In the genomic region with DNA sequence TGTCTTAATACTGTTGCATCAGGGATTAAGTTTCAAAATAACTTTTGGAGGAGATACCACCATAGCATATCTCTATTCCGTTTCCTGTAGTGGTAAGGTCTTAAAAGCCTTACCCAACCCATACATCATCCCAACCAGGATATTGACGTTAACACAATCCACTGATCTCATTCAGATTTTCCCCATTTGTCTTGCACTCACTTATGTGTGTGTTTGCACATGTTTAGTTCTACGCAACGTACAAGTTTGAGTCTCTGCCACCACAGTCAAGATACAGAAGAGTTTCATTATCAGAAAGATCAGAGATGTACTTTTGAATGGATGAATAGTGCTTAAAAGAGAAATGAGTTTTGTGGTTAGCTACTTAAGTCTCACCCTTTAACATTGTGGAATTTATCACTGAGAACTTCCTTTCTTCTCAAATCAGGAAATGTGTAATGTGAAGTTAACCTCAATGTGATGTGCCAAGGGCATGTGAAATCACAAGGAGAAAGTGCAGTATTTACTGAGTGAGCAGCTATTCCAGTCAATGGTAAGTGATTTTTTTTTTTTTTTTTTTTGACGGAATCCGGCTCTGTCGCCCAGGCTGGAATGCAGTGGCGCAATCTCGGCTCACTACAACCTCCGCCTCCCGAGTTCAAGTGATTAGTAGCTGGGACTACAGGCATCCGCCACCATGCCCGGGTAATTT, we compare ENCODE assay signal across 20 cellular contexts.
A peak's percentile ranks its signal among the peaks of the same experiment; 100 is the strongest.
DNase-seq lines count a peak whose midpoint lies in the region; ATAC-seq and TF ChIP-seq lines count a peak whose summit lies in the region.
"Had no signal": no experiment of that assay in that cellular context is flagged by ENCODE, and none has a peak within 500 bp of the region (broad histone marks: within the 10 kb centered on the region; RNA-seq: fewer than 3 reads in every experiment).

No MANE protein-coding gene starts in this region.

- no peaks in the 10 kb centered on the region for H3K36me3 ChIP-seq in DND-41 (ENCODE audit: insufficient read depth, low read length)
- no peaks in the 10 kb centered on the region for H3K36me3 ChIP-seq in naive thymus-derived CD4-positive, alpha-beta T cell (ENCODE audit: control insufficient read depth in 2 of 3, insufficient read depth in 3 of 3, low read length in 3 of 3)
- H3K36me3 ChIP-seq: vagina had no signal

- H3K4me3 ChIP-seq in DND-41 (ENCODE audit: low read depth in 1 of 2, low read length in 2 of 2) = no peak overlapping the region
- no peak overlapping the region for H3K4me3 ChIP-seq in naive thymus-derived CD4-positive, alpha-beta T cell (ENCODE audit: low read length)
- H3K4me3 ChIP-seq: vagina had no signal

- H3K27ac ChIP-seq in DND-41 (ENCODE audit: low read length) = no peak overlapping the region
- H3K27ac ChIP-seq in naive thymus-derived CD4-positive, alpha-beta T cell (ENCODE audit: low read depth, low read length) = no peak overlapping the region
- no peak overlapping the region for H3K27ac ChIP-seq in RWPE1
- H3K27ac ChIP-seq: parathyroid adenoma, vagina had no signal

- POLR2A ChIA-PET in naive thymus-derived CD4-positive, alpha-beta T cell (lab: Charles Lee) = no interaction called here
- POLR2A ChIA-PET in RWPE1 (lab: Yijun Ruan, JAX; ENCODE audit: low non-redundant PET) = no interaction called here

- no peak overlapping the region for H3K9ac ChIP-seq in DND-41 (ENCODE audit: low read depth, low read length)
- H3K9ac ChIP-seq: parathyroid adenoma had no signal

- peaks cover 0 to 11% (median 4%) of the 10 kb centered on the region in 11 donors for H3K9me3 Mint-ChIP-seq in naive thymus-derived CD4-positive, alpha-beta T cell

- no peaks in the 10 kb centered on the region for H3K9me3 ChIP-seq in DND-41 (ENCODE audit: insufficient read depth, low read length, severe bottlenecking)
- H3K9me3 ChIP-seq in naive thymus-derived CD4-positive, alpha-beta T cell (ENCODE audit: control insufficient read depth in 2 of 3, low read length in 3 of 3) = no peaks in the 10 kb centered on the region
- H3K9me3 ChIP-seq: vagina had no signal

- H3K27me3 Mint-ChIP-seq in naive thymus-derived CD4-positive, alpha-beta T cell = peaks cover 0 to 8% (median 0%) of the 10 kb centered on the region in 5 donors
- H3K27me3 Mint-ChIP-seq: activated CD4-positive, alpha-beta memory T cell treated with anti-CD3 and anti-CD28 coated beads, Interleukin-2, amount 10 ng/mL, durations not matched to agents 7 days and 5 days; brain had no signal

- intact Hi-C loops in naive thymus-derived CD4-positive, alpha-beta T cell (cut with micrococcal nuclease) = no loop called here
- intact Hi-C loops in posterior vena cava (cut with DNase I) = no loop called here

- H3K79me2 ChIP-seq in DND-41 (ENCODE audit: insufficient read depth, low read length) = no peaks in the 10 kb centered on the region
- H3K79me2 ChIP-seq: parathyroid adenoma had no signal

- no peak overlapping the region for H3K4me3 Mint-ChIP-seq in naive thymus-derived CD4-positive, alpha-beta T cell
- H3K4me3 Mint-ChIP-seq: activated CD4-positive, alpha-beta memory T cell treated with anti-CD3 and anti-CD28 coated beads, Interleukin-2, amount 10 ng/mL, durations not matched to agents 7 days and 5 days; brain; stimulated activated naive CD8-positive, alpha-beta T cell treated with anti-CD3 and anti-CD28 coated beads, Interleukin-15, Interleukin-2, amounts not matched to agents 100 ng/mL and 50 ng/mL, for 24 hours had no signal

- no peaks in the 10 kb centered on the region for H4K20me1 ChIP-seq in DND-41 (ENCODE audit: insufficient read depth, low read length)

- peaks cover 0 to 6% (median 2%) of the 10 kb centered on the region in 7 donors for H3K4me1 Mint-ChIP-seq in naive thymus-derived CD4-positive, alpha-beta T cell
- H3K4me1 Mint-ChIP-seq: brain had no signal

- DNase-seq in DND-41 (no peak), M059J (ENCODE audit: low read depth) (peak; percentile 69), astrocyte of the hippocampus (ENCODE audit: low read depth, low spot score) (peak; percentile 64), NCI-H1105 treated with DMSO at 0.1 percent for 48 hours (lab: John Stamatoyannopoulos, UW) (no peak), posterior vena cava (ENCODE audit: low spot score) (no peak), RWPE1 (ENCODE audit: low spot score) (no peak)
- no peak for DNase-seq in naive thymus-derived CD4-positive, alpha-beta T cell
- no peak for DNase-seq in stimulated activated CD4-positive, alpha-beta T cell treated with anti-CD3 and anti-CD28 coated beads, Interleukin-1b, Interleukin-23, amount 100 ng/mL, for 48 hours
- DNase-seq: activated CD4-positive, alpha-beta memory T cell treated with anti-CD3 and anti-CD28 coated beads, Interleukin-2, amount 10 ng/mL, durations not matched to agents 7 days and 5 days; activated gamma-delta T cell; DMS153; GOT3; Karpas-422; NCI-H1694 treated with DMSO at 0.1 percent for 48 hours; NCI-H510A treated with DMSO at 0.1 percent for 48 hours had no signal

- H3K27ac Mint-ChIP-seq in naive thymus-derived CD4-positive, alpha-beta T cell = no peak overlapping the region
- H3K27ac Mint-ChIP-seq: activated CD4-positive, alpha-beta memory T cell treated with anti-CD3 and anti-CD28 coated beads, Interleukin-2, amount 10 ng/mL, durations not matched to agents 7 days and 5 days; brain; stimulated activated naive CD8-positive, alpha-beta T cell treated with anti-CD3 and anti-CD28 coated beads, Interleukin-15, Interleukin-2, amounts not matched to agents 100 ng/mL and 50 ng/mL, for 24 hours had no signal

- TF ChIP-seq CTCF in DND-41 (IDR thresholded peaks at IDR 0.05; ENCODE audit: borderline replicate concordance, extremely low read depth, low read length, poor library complexity, severe bottlenecking) (no peak), RWPE1 (conservative IDR thresholded peaks at IDR 0.05; ENCODE audit: low read depth) (no peak)

- H3K4me1 ChIP-seq in DND-41 (ENCODE audit: insufficient read depth, low read length) = no peaks in the 10 kb centered on the region
- no peaks in the 10 kb centered on the region for H3K4me1 ChIP-seq in naive thymus-derived CD4-positive, alpha-beta T cell (ENCODE audit: control insufficient read depth in 2 of 2, insufficient read depth in 2 of 2, low read length in 2 of 2)
- H3K4me1 ChIP-seq: parathyroid adenoma, vagina had no signal

- CTCF ChIA-PET in naive thymus-derived CD4-positive, alpha-beta T cell (lab: Charles Lee) = no interaction called here
- CTCF ChIA-PET in RWPE1 (lab: Yijun Ruan, JAX) = no interaction called here

- ATAC-seq in DND-41 (ENCODE audit: insufficient read depth, low read depth) = peak; percentile 31; the same call in 1 of the 3 replicates
- peak; percentile 37 for ATAC-seq in naive thymus-derived CD4-positive, alpha-beta T cell
- ATAC-seq: left lobe of liver had no signal

- H3K4me2 ChIP-seq in DND-41 (ENCODE audit: insufficient read depth, low read length) = no peak overlapping the region

- H3K36me3 Mint-ChIP-seq in naive thymus-derived CD4-positive, alpha-beta T cell = peaks cover 0 to 4% (median 0%) of the 10 kb centered on the region in 5 donors
- H3K36me3 Mint-ChIP-seq: brain had no signal

- H3K27me3 ChIP-seq in DND-41 (ENCODE audit: insufficient read depth, low read length, poor library complexity) = no peaks in the 10 kb centered on the region
- H3K27me3 ChIP-seq in naive thymus-derived CD4-positive, alpha-beta T cell (ENCODE audit: control insufficient read depth in 2 of 2, insufficient read depth in 2 of 2, low read length in 2 of 2) = no peaks in the 10 kb centered on the region
- H3K27me3 ChIP-seq: vagina had no signal

- no peak overlapping the region for H2AFZ ChIP-seq in DND-41 (ENCODE audit: low read depth, low read length)
- H2AFZ ChIP-seq: parathyroid adenoma had no signal

Comparison
In these comparisons a context has a peak if more than half of its experiments do, and no peak if none do; other contexts are left out.
1. DNase-seq: peak in M059J (single experiment) and astrocyte of the hippocampus (single experiment); none in DND-41 (single experiment), naive thymus-derived CD4-positive, alpha-beta T cell (0 of 9), stimulated activated CD4-positive, alpha-beta T cell treated with anti-CD3 and anti-CD28 coated beads, Interleukin-1b, Interleukin-23, amount 100 ng/mL, for 48 hours (single experiment), NCI-H1105 treated with DMSO at 0.1 percent for 48 hours (single experiment), posterior vena cava (single experiment) and RWPE1 (single experiment).